Comparison of ENCODE assay signal across 10 cellular contexts in the genomic region with DNA sequence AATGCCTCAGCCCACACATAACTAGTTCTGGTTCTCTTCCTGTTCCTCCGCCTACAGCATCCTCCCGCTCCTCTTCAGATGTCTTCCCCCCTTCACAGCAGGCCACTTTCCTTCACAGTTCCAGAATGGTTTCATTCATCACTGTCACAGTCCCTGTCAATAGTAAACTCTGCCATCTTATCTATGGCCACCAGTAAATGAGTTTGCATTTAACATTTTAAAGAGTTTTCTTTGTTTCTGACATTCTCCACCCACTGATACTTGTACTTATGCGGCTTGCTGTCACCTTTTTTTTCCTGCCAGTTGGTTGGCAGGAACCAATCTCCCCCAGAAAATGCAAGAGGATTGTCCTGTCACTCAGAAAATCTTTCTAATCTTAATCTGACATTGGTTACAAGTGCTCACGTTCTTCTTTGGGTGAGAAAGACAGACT.
DNase-seq lines count a peak whose midpoint lies in the region; ATAC-seq and TF ChIP-seq lines count a peak whose summit lies in the region.
"Had no signal": no experiment of that assay in that cellular context is flagged by ENCODE, and none has a peak within 500 bp of the region (broad histone marks: within the 10 kb centered on the region; RNA-seq: fewer than 3 reads in every experiment).

No MANE protein-coding gene starts in this region.

- H3K4me1 Mint-ChIP-seq in activated naive CD4-positive, alpha-beta T cell treated with anti-CD3 and anti-CD28 coated beads for 36 hours (ENCODE audit: low read depth) = peaks cover 50% of the 10 kb centered on the region
- H3K4me1 Mint-ChIP-seq in activated naive CD4-positive, alpha-beta T cell treated with anti-CD3 and anti-CD28 coated beads, Interleukin-2, amount 10 ng/mL, durations not matched to agents 7 days and 5 days = peaks cover 7% of the 10 kb centered on the region
- peaks cover 38% of the 10 kb centered on the region for H3K4me1 Mint-ChIP-seq in activated T-cell treated with anti-CD3 and anti-CD28 coated beads, Interleukin-2, amount 50 U/mL, for 24 hours (ENCODE audit: low read depth)
- H3K4me1 Mint-ChIP-seq in stimulated activated naive CD8-positive, alpha-beta T cell treated with anti-CD3 and anti-CD28 coated beads, Interleukin-15, amount 100 ng/mL, for 72 hours = peaks cover 18% of the 10 kb centered on the region

- H3F3A ChIP-seq in MM.1S (ENCODE audit: insufficient read depth, low read length) = no peaks in the 10 kb centered on the region

- H2AFZ ChIP-seq in MM.1S (ENCODE audit: low read length) = no peak overlapping the region

- no peak overlapping the region for H3K4me2 ChIP-seq in MM.1S (ENCODE audit: low read depth, low read length)

- H3K36me3 ChIP-seq in MM.1S (replicated peaks; ENCODE audit: insufficient read depth, low read length) = no peaks in the 10 kb centered on the region
- H3K36me3 ChIP-seq: BE2C had no signal

- H3K4me1 ChIP-seq in MM.1S (ENCODE audit: low read length) = 0 out of 2 replicates have a peak, but pooled peaks cover 3% of the 10 kb centered on the region
- H3K4me1 ChIP-seq: BE2C had no signal

- intact Hi-C loops in activated naive CD4-positive, alpha-beta T cell treated with anti-CD3 and anti-CD28 coated beads for 36 hours (cut with micrococcal nuclease) = loop anchor here (1.0 to 10.0 kb wide), 9 partner anchors 8 to 674 kb away; a partner anchor contains a TSS

- H3K9me3 ChIP-seq in MM.1S (replicated peaks; ENCODE audit: insufficient read depth, low read length) = no peaks in the 10 kb centered on the region
- H3K9me3 ChIP-seq: BE2C had no signal

- no peaks in the 10 kb centered on the region for H3K9me3 Mint-ChIP-seq in activated naive CD4-positive, alpha-beta T cell treated with anti-CD3 and anti-CD28 coated beads for 36 hours
- H3K9me3 Mint-ChIP-seq in activated naive CD4-positive, alpha-beta T cell treated with anti-CD3 and anti-CD28 coated beads, Interleukin-2, amount 10 ng/mL, durations not matched to agents 7 days and 5 days = no peaks in the 10 kb centered on the region
- no peaks in the 10 kb centered on the region for H3K9me3 Mint-ChIP-seq in activated T-cell treated with anti-CD3 and anti-CD28 coated beads, Interleukin-2, amount 50 U/mL, for 24 hours
- H3K9me3 Mint-ChIP-seq in stimulated activated naive CD8-positive, alpha-beta T cell treated with anti-CD3 and anti-CD28 coated beads, Interleukin-15, amount 100 ng/mL, for 72 hours = peaks cover 0 to 4% of the 10 kb centered on the region in 2 donors

- no peaks in the 10 kb centered on the region for H3K79me2 ChIP-seq in MM.1S (ENCODE audit: low read length)

- H3K9me2 ChIP-seq in MM.1S (replicated peaks; ENCODE audit: insufficient read depth, low read length) = no peaks in the 10 kb centered on the region

- H3K4me3 ChIP-seq in MM.1S (ENCODE audit: low read length) = no peak overlapping the region

- no peaks in the 10 kb centered on the region for H4K20me1 ChIP-seq in MM.1S (ENCODE audit: insufficient read depth, low read length)

- no peaks in the 10 kb centered on the region for H3K36me3 Mint-ChIP-seq in activated naive CD4-positive, alpha-beta T cell treated with anti-CD3 and anti-CD28 coated beads for 36 hours (ENCODE audit: low read depth)
- H3K36me3 Mint-ChIP-seq in activated naive CD4-positive, alpha-beta T cell treated with anti-CD3 and anti-CD28 coated beads, Interleukin-2, amount 10 ng/mL, durations not matched to agents 7 days and 5 days = no peaks in the 10 kb centered on the region
- H3K36me3 Mint-ChIP-seq in activated T-cell treated with anti-CD3 and anti-CD28 coated beads, Interleukin-2, amount 50 U/mL, for 24 hours (ENCODE audit: low read depth) = no peaks in the 10 kb centered on the region

- H3K27me3 ChIP-seq in MM.1S (replicated peaks; ENCODE audit: insufficient read depth, low read length) = no peaks in the 10 kb centered on the region
- H3K27me3 ChIP-seq: BE2C had no signal

- ATAC-seq in HG02870 (IDR thresholded peaks at IDR 0.05; ENCODE audit: unreplicated experiment) = peak; percentile 41
- peak; percentile 75 for ATAC-seq in stimulated activated naive CD8-positive, alpha-beta T cell treated with anti-CD3 and anti-CD28 coated beads, Interleukin-15, amount 100 ng/mL, for 72 hours

- H3K27me3 Mint-ChIP-seq in activated naive CD4-positive, alpha-beta T cell treated with anti-CD3 and anti-CD28 coated beads for 36 hours (ENCODE audit: low read depth) = no peaks in the 10 kb centered on the region
- no peaks in the 10 kb centered on the region for H3K27me3 Mint-ChIP-seq in activated naive CD4-positive, alpha-beta T cell treated with anti-CD3 and anti-CD28 coated beads, Interleukin-2, amount 10 ng/mL, durations not matched to agents 7 days and 5 days
- H3K27me3 Mint-ChIP-seq in activated T-cell treated with anti-CD3 and anti-CD28 coated beads, Interleukin-2, amount 50 U/mL, for 24 hours = peaks cover 16% of the 10 kb centered on the region
- no peaks in the 10 kb centered on the region for H3K27me3 Mint-ChIP-seq in stimulated activated naive CD8-positive, alpha-beta T cell treated with anti-CD3 and anti-CD28 coated beads, Interleukin-15, amount 100 ng/mL, for 72 hours

- no peak overlapping the region for H3K9ac ChIP-seq in MM.1S (ENCODE audit: low read length)

- peak overlapping the region; percentile 82 for H3K27ac Mint-ChIP-seq in activated naive CD4-positive, alpha-beta T cell treated with anti-CD3 and anti-CD28 coated beads for 36 hours
- no peak overlapping the region for H3K27ac Mint-ChIP-seq in activated naive CD4-positive, alpha-beta T cell treated with anti-CD3 and anti-CD28 coated beads, Interleukin-2, amount 10 ng/mL, durations not matched to agents 7 days and 5 days
- peak overlapping the region; percentile 66 for H3K27ac Mint-ChIP-seq in activated T-cell treated with anti-CD3 and anti-CD28 coated beads, Interleukin-2, amount 50 U/mL, for 24 hours
- H3K27ac Mint-ChIP-seq in stimulated activated naive CD8-positive, alpha-beta T cell treated with anti-CD3 and anti-CD28 coated beads, Interleukin-15, amount 100 ng/mL, for 72 hours = peak overlapping the region; percentile 92 to 95

- no peak overlapping the region for H3K27ac ChIP-seq in MM.1S (ENCODE audit: low read length)

- peak overlapping the region; percentile 34 for H3K4me3 Mint-ChIP-seq in activated naive CD4-positive, alpha-beta T cell treated with anti-CD3 and anti-CD28 coated beads for 36 hours
- H3K4me3 Mint-ChIP-seq in activated naive CD4-positive, alpha-beta T cell treated with anti-CD3 and anti-CD28 coated beads, Interleukin-2, amount 10 ng/mL, durations not matched to agents 7 days and 5 days = no peak overlapping the region
- peak overlapping the region; percentile 26 for H3K4me3 Mint-ChIP-seq in activated T-cell treated with anti-CD3 and anti-CD28 coated beads, Interleukin-2, amount 50 U/mL, for 24 hours
- H3K4me3 Mint-ChIP-seq in stimulated activated naive CD8-positive, alpha-beta T cell treated with anti-CD3 and anti-CD28 coated beads, Interleukin-15, amount 100 ng/mL, for 72 hours = peak overlapping the region; percentile 62 to 74

- peak; percentile 33 for DNase-seq in activated naive CD4-positive, alpha-beta T cell treated with anti-CD3 and anti-CD28 coated beads for 36 hours
- DNase-seq in activated naive CD4-positive, alpha-beta T cell treated with anti-CD3 and anti-CD28 coated beads, Interleukin-2, amount 10 ng/mL, durations not matched to agents 7 days and 5 days = no peak
- DNase-seq in activated T-cell treated with anti-CD3 and anti-CD28 coated beads, Interleukin-2, amount 50 U/mL, for 24 hours = no peak
- peak; percentile 1 to 11 for DNase-seq in stimulated activated naive CD8-positive, alpha-beta T cell treated with anti-CD3 and anti-CD28 coated beads, Interleukin-15, amount 100 ng/mL, for 72 hours
- DNase-seq in DMS153 treated with DMSO at 0.1 percent for 48 hours (lab: John Stamatoyannopoulos, UW; ENCODE audit: unreplicated experiment) = no peak
- DNase-seq in MM.1S = no peak
- no peak for DNase-seq in SKM-1 treated with dmso at 0.1 percent for 144 hours (lab: John Stamatoyannopoulos, UW; ENCODE audit: unreplicated experiment)
- DNase-seq: BE2C, RPMI8226 had no signal

- no peak for TF ChIP-seq CTCF in MM.1S (IDR thresholded peaks at IDR 0.05; ENCODE audit: low read length)

- CTCF ChIA-PET in activated naive CD4-positive, alpha-beta T cell treated with anti-CD3 and anti-CD28 coated beads for 36 hours (lab: Charles Lee) = no interaction called here
- CTCF ChIA-PET in activated naive CD4-positive, alpha-beta T cell treated with anti-CD3 and anti-CD28 coated beads, Interleukin-2, amount 10 ng/mL, durations not matched to agents 7 days and 5 days (lab: Charles Lee) = no interaction called here

Comparison
In these comparisons a context has a peak if more than half of its experiments do, and no peak if none do; other contexts are left out.
1. DNase-seq: peak in activated naive CD4-positive, alpha-beta T cell treated with anti-CD3 and anti-CD28 coated beads for 36 hours (single experiment) and stimulated activated naive CD8-positive, alpha-beta T cell treated with anti-CD3 and anti-CD28 coated beads, Interleukin-15, amount 100 ng/mL, for 72 hours (2 of 2); none in activated naive CD4-positive, alpha-beta T cell treated with anti-CD3 and anti-CD28 coated beads, Interleukin-2, amount 10 ng/mL, durations not matched to agents 7 days and 5 days (single experiment), activated T-cell treated with anti-CD3 and anti-CD28 coated beads, Interleukin-2, amount 50 U/mL, for 24 hours (single experiment), DMS153 treated with DMSO at 0.1 percent for 48 hours (single experiment), MM.1S (single experiment) and SKM-1 treated with dmso at 0.1 percent for 144 hours (single experiment).